In the genomic region with DNA sequence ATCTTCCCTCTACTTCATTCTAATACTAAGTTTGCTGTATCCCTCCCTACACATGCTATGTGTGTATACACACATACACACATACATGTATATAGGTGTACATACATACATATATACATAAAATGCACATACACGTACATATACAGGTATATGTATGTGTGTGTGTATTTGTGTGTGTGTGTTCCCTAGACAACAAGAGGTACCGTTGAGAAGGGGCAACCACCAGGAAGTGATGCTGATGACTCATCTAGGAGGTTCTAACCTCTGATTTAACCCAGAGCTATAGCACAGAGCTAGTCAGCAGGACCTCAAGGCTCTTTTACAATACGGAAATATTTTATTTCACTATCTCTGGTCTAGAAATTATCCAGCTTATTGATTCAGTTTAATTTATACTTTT, we compare ENCODE assay signal across 8 cellular contexts.
DNase-seq lines count a peak whose midpoint lies in the region; ATAC-seq and TF ChIP-seq lines count a peak whose summit lies in the region.

No MANE protein-coding gene starts in this region.

- no peak for TF ChIP-seq CTCF in GM12865 (IDR thresholded peaks at IDR 0.05; ENCODE audit: insufficient read depth, low read depth, low read length, missing control alignments)

- peaks cover 46% of the 10 kb centered on the region for H3K4me1 Mint-ChIP-seq in activated CD4-positive, alpha-beta T cell treated with anti-CD3 and anti-CD28 coated beads, Interleukin-2, amount 10 ng/mL, durations not matched to agents 7 days and 5 days

- H3K9me3 Mint-ChIP-seq in activated CD4-positive, alpha-beta T cell treated with anti-CD3 and anti-CD28 coated beads, Interleukin-2, amount 10 ng/mL, durations not matched to agents 7 days and 5 days = no peaks in the 10 kb centered on the region

- peaks cover 2% of the 10 kb centered on the region for H3K36me3 Mint-ChIP-seq in activated CD4-positive, alpha-beta T cell treated with anti-CD3 and anti-CD28 coated beads, Interleukin-2, amount 10 ng/mL, durations not matched to agents 7 days and 5 days (ENCODE audit: low read depth)

- peak; percentile 93 for ATAC-seq in GM21619 (IDR thresholded peaks at IDR 0.05; ENCODE audit: unreplicated experiment)

- H3K4me3 ChIP-seq in GM12865 (ENCODE audit: low read depth, low read length) = no peak overlapping the region

- H3K27me3 Mint-ChIP-seq in activated CD4-positive, alpha-beta T cell treated with anti-CD3 and anti-CD28 coated beads, Interleukin-2, amount 10 ng/mL, durations not matched to agents 7 days and 5 days = peaks cover under 1% of the 10 kb centered on the region

- H3K4me3 Mint-ChIP-seq in activated CD4-positive, alpha-beta T cell treated with anti-CD3 and anti-CD28 coated beads, Interleukin-2, amount 10 ng/mL, durations not matched to agents 7 days and 5 days = no peak overlapping the region

- no peak overlapping the region for H3K27ac Mint-ChIP-seq in activated CD4-positive, alpha-beta T cell treated with anti-CD3 and anti-CD28 coated beads, Interleukin-2, amount 10 ng/mL, durations not matched to agents 7 days and 5 days

- POLR2A ChIA-PET in activated CD4-positive, alpha-beta T cell treated with anti-CD3 and anti-CD28 coated beads, Interleukin-2, amount 10 ng/mL, durations not matched to agents 7 days and 5 days (lab: Charles Lee) = interaction anchor here (0.6 to 0.7 kb wide), 2 partner anchors 179 to 183 kb away, joined by 3 read pairs; no protein-coding TSS in a partner anchor

- DNase-seq in GM12865 (ENCODE audit: low read depth) (peak; percentile 71), KG1 (lab: John Stamatoyannopoulos, UW) (peak; percentile 45), iris pigment epithelial cell (ENCODE audit: low read depth) (peak; percentile 91), D341Med (ENCODE audit: low spot score) (no peak), NCI-H524 (lab: John Stamatoyannopoulos, UW) (no peak), NCI-H345 (lab: John Stamatoyannopoulos, UW) (no peak)
- DNase-seq in activated CD4-positive, alpha-beta T cell treated with anti-CD3 and anti-CD28 coated beads, Interleukin-2, amount 10 ng/mL, durations not matched to agents 7 days and 5 days = peak; percentile 77

- CTCF ChIA-PET in activated CD4-positive, alpha-beta T cell treated with anti-CD3 and anti-CD28 coated beads, Interleukin-2, amount 10 ng/mL, durations not matched to agents 7 days and 5 days (lab: Charles Lee) = interaction anchor here (1.2 to 1.8 kb wide), 3 partner anchors 8 to 90 kb away, joined by 3 to 7 read pairs (median 7); no protein-coding TSS in a partner anchor

Comparison
In these comparisons a context has a peak if more than half of its experiments do, and no peak if none do; other contexts are left out.
1. DNase-seq: peak in GM12865 (single experiment), KG1 (single experiment), activated CD4-positive, alpha-beta T cell treated with anti-CD3 and anti-CD28 coated beads, Interleukin-2, amount 10 ng/mL, durations not matched to agents 7 days and 5 days (single experiment) and iris pigment epithelial cell (single experiment); none in D341Med (single experiment), NCI-H524 (0 of 2) and NCI-H345 (single experiment).